In genomic region chr11:128342511-128343133, GRCh38 we compare ENCODE assay signal across 8 cellular contexts.
DNase-seq lines count a peak whose midpoint lies in the region; FAIRE-seq and TF ChIP-seq lines count a peak whose summit lies in the region.

No MANE protein-coding gene starts in this region.

- H2BK5ac ChIP-seq in H9 (ENCODE audit: insufficient read length, low read length): no peak overlapping the region

- H3K27me3 Mint-ChIP-seq in H9 (ENCODE audit: low read depth): no peaks in the 10 kb centered on the region

- H3K27ac ChIP-seq in H9 (ENCODE audit: insufficient read length, low read depth, low read length): no peak overlapping the region
- peak overlapping the region; percentile 47 to 67 for H3K27ac ChIP-seq in small intestine (ENCODE audit: low read depth in 1 of 2, low read length in 1 of 2)

- no peak overlapping the region for H2BK12ac ChIP-seq in H9 (ENCODE audit: insufficient read length, low read depth, low read length)

- H2AFZ ChIP-seq in H9 (ENCODE audit: low read length): no peak overlapping the region

- H3K9me3 ChIP-seq in H9 (ENCODE audit: control insufficient read depth, low read depth, low read length): no peaks in the 10 kb centered on the region
- H3K9me3 ChIP-seq in small intestine (ENCODE audit: control insufficient read depth, low read depth): no peaks in the 10 kb centered on the region

- H3K4me3 Mint-ChIP-seq in H9: no peak overlapping the region

- H3K4me1 ChIP-seq in H9 (ENCODE audit: insufficient read depth, low read length) (peaks cover 4% of the 10 kb centered on the region; the same call in 1 of the 2 replicates), small intestine (ENCODE audit: control insufficient read depth in 2 of 2, insufficient read depth in 1 of 2, low read depth in 1 of 2, low read length in 1 of 2) (peaks cover 11 to 20% of the 10 kb centered on the region in 2 donors)

- FAIRE-seq in small intestine (lab: Jason Lieb, UNC): no peak

- no peaks in the 10 kb centered on the region for H3K36me3 ChIP-seq in small intestine (ENCODE audit: control insufficient read depth in 2 of 2, insufficient read depth in 2 of 2, low read length in 2 of 2)

- peaks cover 22% of the 10 kb centered on the region in 2 experiments for H3K4me1 Mint-ChIP-seq in H9

- no peak overlapping the region for H4K5ac ChIP-seq in H9 (ENCODE audit: insufficient read length, low read depth, low read length)

- no peak overlapping the region for H2BK120ac ChIP-seq in H9 (ENCODE audit: low read depth, low read length, poor library complexity, severe bottlenecking)

- H3K79me1 ChIP-seq in H9 (ENCODE audit: insufficient read depth, low read depth, low read length, poor library complexity, severe bottlenecking): no peaks in the 10 kb centered on the region

- H3K36me3 Mint-ChIP-seq in H9 (ENCODE audit: insufficient read depth in 1 of 3, low read depth in 3 of 3): no peaks in the 10 kb centered on the region

- H3K27ac Mint-ChIP-seq in H9: no peak overlapping the region; a peak in 1 of 7 replicates

- no peak overlapping the region for H3K18ac ChIP-seq in H9 (ENCODE audit: insufficient read length, low read depth, low read length)

- H3K23me2 ChIP-seq in H9 (ENCODE audit: insufficient read length, low read depth, low read length, poor library complexity, severe bottlenecking): no peaks in the 10 kb centered on the region

- no peak overlapping the region for H4K91ac ChIP-seq in H9 (ENCODE audit: insufficient read length, low read depth, low read length)

- H2BK20ac ChIP-seq in H9 (ENCODE audit: low read depth, low read length, poor library complexity, severe bottlenecking): no peak overlapping the region

- DNase-seq in GM04503 (ENCODE audit: low read depth) (peak; percentile 56), H9 (no peak), NCI-H1092 (lab: John Stamatoyannopoulos, UW) (peak; percentile 77), fibroblast of peridontal ligament (ENCODE audit: extremely low read depth) (peak; percentile 3), small intestine (peak; percentile 90), hippocampal formation (lab: John Stamatoyannopoulos, UW) (no peak), medulla oblongata (ENCODE audit: extremely low spot score) (no peak)
- peak; percentile 51 to 52 for DNase-seq in activated CD4-positive, alpha-beta T cell treated with anti-CD3 and anti-CD28 coated beads for 4 hours

- no CpG with 5 or more reads among the region's 7 CpGs for WGBS in H9 (ENCODE audit: extremely low coverage, insufficient read length, low lambda C conversion rate)
- WGBS in small intestine, 3 donors: 33 to 50% (median 43%) methylated on average over 7 of the region's 7 CpGs

- peak overlapping the region; percentile 42; the same call in 1 of the 2 replicates for H3K14ac ChIP-seq in H9 (ENCODE audit: insufficient read depth, low read length)

- no peak overlapping the region for H3K23ac ChIP-seq in H9 (ENCODE audit: insufficient read length, low read depth, low read length)

- no peak overlapping the region for H3K4me2 ChIP-seq in H9 (ENCODE audit: insufficient read depth, insufficient read length, low read length)

- H3K79me2 ChIP-seq in H9 (ENCODE audit: insufficient read depth, low read length): no peaks in the 10 kb centered on the region

- H3K27me3 ChIP-seq in H9 (ENCODE audit: insufficient read depth, low read length) (no peaks in the 10 kb centered on the region), small intestine (ENCODE audit: control insufficient read depth in 2 of 2, insufficient read depth in 2 of 2, low read length in 2 of 2) (no peaks in the 10 kb centered on the region)

- no peaks in the 10 kb centered on the region for H4K20me1 ChIP-seq in H9 (ENCODE audit: control insufficient read depth, insufficient read depth, insufficient read length)

- no peak overlapping the region for H3K9ac ChIP-seq in H9 (ENCODE audit: extremely low read depth, insufficient read length, low read length)

- H2AK5ac ChIP-seq in H9 (ENCODE audit: insufficient read length, low read length): no peak overlapping the region

- H3T11ph ChIP-seq in H9 (ENCODE audit: low read length): no peak overlapping the region

- no peaks in the 10 kb centered on the region for H3K9me3 Mint-ChIP-seq in H9

- no peak overlapping the region for H3K4ac ChIP-seq in H9 (ENCODE audit: low read depth, low read length)

- no peak overlapping the region for H4K8ac ChIP-seq in H9 (replicated peaks; ENCODE audit: insufficient read length, low read depth, low read length)

- no peak overlapping the region for H2BK15ac ChIP-seq in H9 (ENCODE audit: low read depth, low read length)

- no peak overlapping the region for H3K56ac ChIP-seq in H9 (ENCODE audit: insufficient read length, low read depth, low read length)

- no peak for TF ChIP-seq CTCF in H9 (conservative IDR thresholded peaks at IDR 0.05)

- no peak overlapping the region for H3K4me3 ChIP-seq in small intestine (ENCODE audit: low read depth in 1 of 2, low read length in 2 of 2)

Comparison
In these comparisons a context has a peak if more than half of its experiments do, and no peak if none do; other contexts are left out.
1. DNase-seq: peak in GM04503 (single experiment), NCI-H1092 (single experiment), activated CD4-positive, alpha-beta T cell treated with anti-CD3 and anti-CD28 coated beads for 4 hours (2 of 2), fibroblast of peridontal ligament (single experiment) and small intestine (single experiment); none in H9 (single experiment), hippocampal formation (0 of 2) and medulla oblongata (single experiment).